7 cellular contexts compared by ENCODE assay signal in the genomic region with DNA sequence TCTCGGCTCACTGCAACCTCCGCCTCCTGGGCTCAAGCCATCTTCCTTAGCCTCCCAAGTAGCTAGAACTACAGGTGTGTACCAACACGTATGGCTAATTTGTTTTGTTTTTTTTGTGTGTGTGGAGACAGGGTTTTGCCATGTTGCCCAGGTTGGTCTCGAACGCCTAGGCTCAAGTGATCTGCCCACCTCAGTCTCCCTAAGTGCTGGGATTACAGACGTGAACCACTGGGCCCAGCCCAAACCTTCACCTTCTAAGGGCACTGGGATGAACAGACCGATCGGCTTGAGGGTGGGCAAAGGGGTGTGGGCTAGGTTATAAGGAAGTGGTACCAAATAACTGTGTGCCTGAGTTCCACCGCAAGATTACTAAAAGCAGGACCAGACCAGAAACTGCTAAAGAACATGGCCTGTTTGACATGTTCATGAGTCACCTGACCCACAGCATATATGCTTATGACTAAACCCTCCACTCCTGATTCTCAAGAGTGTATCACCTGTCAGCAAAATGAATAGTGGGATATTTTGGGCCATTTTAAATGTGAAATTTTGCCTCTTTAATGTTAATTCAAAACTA.
DNase-seq lines count a peak whose midpoint lies in the region; FAIRE-seq lines count a peak whose summit lies in the region.
"Had no signal": no experiment of that assay in that cellular context is flagged by ENCODE, and none has a peak within 500 bp of the region (broad histone marks: within the 10 kb centered on the region; RNA-seq: fewer than 3 reads in every experiment).

No MANE protein-coding gene starts in this region.

- no peaks in the 10 kb centered on the region for H3K27me3 Mint-ChIP-seq in T-helper 1 cell treated with Interleukin-12 subunit alpha and Interleukin-12 subunit beta and Interleukin-4 antibody, amounts not matched to agents 30 μg/mL and 1 μg/mL, for 36 hours (ENCODE audit: low read depth)

- H3K27ac Mint-ChIP-seq in T-helper 1 cell treated with Interleukin-12 subunit alpha and Interleukin-12 subunit beta and Interleukin-4 antibody, amounts not matched to agents 30 μg/mL and 1 μg/mL, for 36 hours = peak overlapping the region; percentile 15

- FAIRE-seq in GM18507 (lab: Jason Lieb, UNC) = peak; percentile 36

- DNase-seq in GM18507 (ENCODE audit: extremely low spot score, insufficient read length, low read depth) (no peak), NOMO-1 treated with DMSO at 0.1 percent for 48 hours (lab: John Stamatoyannopoulos, UW; ENCODE audit: unreplicated experiment) (no peak)
- no peak for DNase-seq in effector CD8-positive, alpha-beta T cell (lab: John Stamatoyannopoulos, UW)
- DNase-seq: activated CD4-positive, alpha-beta T cell treated with anti-CD3 and anti-CD28 coated beads, Interleukin-2, amount 50 U/mL, for 4 hours; nucleus accumbens; upper lobe of left lung had no signal

- no peaks in the 10 kb centered on the region for H3K9me3 Mint-ChIP-seq in T-helper 1 cell treated with Interleukin-12 subunit alpha and Interleukin-12 subunit beta and Interleukin-4 antibody, amounts not matched to agents 30 μg/mL and 1 μg/mL, for 36 hours

- H3K4me3 Mint-ChIP-seq in T-helper 1 cell treated with Interleukin-12 subunit alpha and Interleukin-12 subunit beta and Interleukin-4 antibody, amounts not matched to agents 30 μg/mL and 1 μg/mL, for 36 hours = no peak overlapping the region

- H3K4me1 Mint-ChIP-seq in T-helper 1 cell treated with Interleukin-12 subunit alpha and Interleukin-12 subunit beta and Interleukin-4 antibody, amounts not matched to agents 30 μg/mL and 1 μg/mL, for 36 hours (ENCODE audit: low read depth) = peaks cover 6% of the 10 kb centered on the region

- H3K36me3 Mint-ChIP-seq in T-helper 1 cell treated with Interleukin-12 subunit alpha and Interleukin-12 subunit beta and Interleukin-4 antibody, amounts not matched to agents 30 μg/mL and 1 μg/mL, for 36 hours (ENCODE audit: low read depth) = peaks cover 17% of the 10 kb centered on the region
